Comparison of ENCODE assay signal across 15 cellular contexts in genomic region chr2:143968360-143968759, GRCh38.
DNase-seq lines count a peak whose midpoint lies in the region; ATAC-seq and TF ChIP-seq lines count a peak whose summit lies in the region.
"Had no signal": no experiment of that assay in that cellular context is flagged by ENCODE, and none has a peak within 500 bp of the region (broad histone marks: within the 10 kb centered on the region; RNA-seq: fewer than 3 reads in every experiment).

No MANE protein-coding gene starts in this region.

- no peak overlapping the region for H3K27ac Mint-ChIP-seq in activated T-cell treated with anti-CD3 and anti-CD28 coated beads, Interleukin-2, amount 50 U/mL, for 72 hours
- H3K27ac Mint-ChIP-seq in neural progenitor cell (peak overlapping the region; percentile 46), type B pancreatic cell (peak overlapping the region; percentile 29)
- H3K27ac Mint-ChIP-seq: CD4-positive, CD25-positive, alpha-beta regulatory T cell had no signal

- H3K9me3 Mint-ChIP-seq in activated T-cell treated with anti-CD3 and anti-CD28 coated beads, Interleukin-2, amount 50 U/mL, for 72 hours: no peaks in the 10 kb centered on the region
- H3K9me3 Mint-ChIP-seq in neural progenitor cell (peaks cover 2% of the 10 kb centered on the region), type B pancreatic cell (no peaks in the 10 kb centered on the region)
- H3K9me3 Mint-ChIP-seq: CD4-positive, CD25-positive, alpha-beta regulatory T cell had no signal

- no peak overlapping the region for H3K9ac ChIP-seq in neural progenitor cell
- H3K9ac ChIP-seq: BLaER1 treated with 17β-estradiol and CSF1 and Interleukin-3, amounts not matched to agents 10 nM and 100 nM; GM23248 had no signal

- peaks cover 0 to 1% of the 10 kb centered on the region in 2 donors for H3K36me3 Mint-ChIP-seq in activated T-cell treated with anti-CD3 and anti-CD28 coated beads, Interleukin-2, amount 50 U/mL, for 72 hours (ENCODE audit: insufficient read depth in 2 of 2)
- H3K36me3 Mint-ChIP-seq in neural progenitor cell (peaks cover 7% of the 10 kb centered on the region), type B pancreatic cell (peaks cover 5% of the 10 kb centered on the region)
- H3K36me3 Mint-ChIP-seq: CD4-positive, CD25-positive, alpha-beta regulatory T cell had no signal

- peak; percentile 90 to 91 for ATAC-seq in activated T-cell treated with anti-CD3 and anti-CD28 coated beads, Interleukin-2, amount 50 U/mL, for 72 hours (replicated peaks in 1 of 2)
- peak; percentile 54 for ATAC-seq in HG02852 (IDR thresholded peaks at IDR 0.05; ENCODE audit: unreplicated experiment)
- ATAC-seq: HepG2 had no signal

- H3K27me3 Mint-ChIP-seq in activated T-cell treated with anti-CD3 and anti-CD28 coated beads, Interleukin-2, amount 50 U/mL, for 72 hours (ENCODE audit: low read depth): no peaks in the 10 kb centered on the region
- no peaks in the 10 kb centered on the region for H3K27me3 Mint-ChIP-seq in neural progenitor cell (ENCODE audit: insufficient read depth, low read depth)
- H3K27me3 Mint-ChIP-seq in type B pancreatic cell: no peaks in the 10 kb centered on the region

- H3K4me3 ChIP-seq in neural progenitor cell: no peak overlapping the region
- H3K4me3 ChIP-seq: BLaER1 treated with 17β-estradiol and CSF1 and Interleukin-3, amounts not matched to agents 10 nM and 100 nM; GM23248 had no signal

- H3K27me3 ChIP-seq in neural progenitor cell: no peaks in the 10 kb centered on the region
- H3K27me3 ChIP-seq: BLaER1 treated with 17β-estradiol and CSF1 and Interleukin-3, amounts not matched to agents 10 nM and 100 nM had no signal

- DNase-seq in activated T-cell treated with anti-CD3 and anti-CD28 coated beads, Interleukin-2, amount 50 U/mL, for 72 hours: peak; percentile 4 to 14
- no peak for DNase-seq in activated T-cell treated with anti-CD3 and anti-CD28 coated beads, Interleukin-2, amount 50 U/mL, for 1 hour
- DNase-seq in neural progenitor cell (ENCODE audit: low spot score) (no peak), type B pancreatic cell (ENCODE audit: extremely low spot score, unreplicated experiment) (no peak), SW 1271 (lab: John Stamatoyannopoulos, UW) (no peak), mesenteric fat pad (ENCODE audit: low spot score) (no peak)
- DNase-seq: ACHN; CD4-positive, CD25-positive, alpha-beta regulatory T cell; DMS53; GF-D8; GM23248; H7 had no signal

- H3K4me2 ChIP-seq in neural progenitor cell: no peak overlapping the region
- H3K4me2 ChIP-seq: BLaER1 treated with 17β-estradiol and CSF1 and Interleukin-3, amounts not matched to agents 10 nM and 100 nM had no signal

- peaks cover 20% of the 10 kb centered on the region for H3K4me1 ChIP-seq in neural progenitor cell
- H3K4me1 ChIP-seq: BLaER1 treated with 17β-estradiol and CSF1 and Interleukin-3, amounts not matched to agents 10 nM and 100 nM had no signal

- peaks cover 9% of the 10 kb centered on the region for H3K4me1 Mint-ChIP-seq in activated T-cell treated with anti-CD3 and anti-CD28 coated beads, Interleukin-2, amount 50 U/mL, for 72 hours (ENCODE audit: low read depth)
- no peaks in the 10 kb centered on the region for H3K4me1 Mint-ChIP-seq in neural progenitor cell
- no peaks in the 10 kb centered on the region for H3K4me1 Mint-ChIP-seq in type B pancreatic cell (ENCODE audit: unreplicated experiment)
- H3K4me1 Mint-ChIP-seq: CD4-positive, CD25-positive, alpha-beta regulatory T cell had no signal

- no peak overlapping the region for H2AFZ ChIP-seq in neural progenitor cell (replicated peaks)
- H2AFZ ChIP-seq: GM23248 had no signal

- H3K79me2 ChIP-seq in neural progenitor cell (ENCODE audit: low read depth): no peaks in the 10 kb centered on the region

- H3K27ac ChIP-seq in neural progenitor cell: no peak overlapping the region
- H3K27ac ChIP-seq: BLaER1 treated with 17β-estradiol and CSF1 and Interleukin-3, amounts not matched to agents 10 nM and 100 nM; GM23248 had no signal

- H3K9me3 ChIP-seq in neural progenitor cell (ENCODE audit: low read depth): no peaks in the 10 kb centered on the region
- H3K9me3 ChIP-seq: BLaER1 treated with 17β-estradiol and CSF1 and Interleukin-3, amounts not matched to agents 10 nM and 100 nM had no signal

- H3F3A ChIP-seq in neural progenitor cell (ENCODE audit: low read depth): no peaks in the 10 kb centered on the region

- H4K20me1 ChIP-seq in neural progenitor cell (ENCODE audit: low read depth): no peaks in the 10 kb centered on the region
- H4K20me1 ChIP-seq: BLaER1 treated with 17β-estradiol and CSF1 and Interleukin-3, amounts not matched to agents 10 nM and 100 nM had no signal

- H3K4me3 Mint-ChIP-seq in activated T-cell treated with anti-CD3 and anti-CD28 coated beads, Interleukin-2, amount 50 U/mL, for 72 hours: no peak overlapping the region
- H3K4me3 Mint-ChIP-seq in neural progenitor cell (no peak overlapping the region), type B pancreatic cell (no peak overlapping the region)
- H3K4me3 Mint-ChIP-seq: CD4-positive, CD25-positive, alpha-beta regulatory T cell had no signal

- TF ChIP-seq CTCF in neural progenitor cell (IDR thresholded peaks at IDR 0.05): no peak
- no peak for TF ChIP-seq CTCF in type B pancreatic cell (conservative IDR thresholded peaks at IDR 0.05)

- no peaks in the 10 kb centered on the region for H3K36me3 ChIP-seq in neural progenitor cell

Comparison
In these comparisons a context has a peak if more than half of its experiments do, and no peak if none do; other contexts are left out.
1. DNase-seq: peak in activated T-cell treated with anti-CD3 and anti-CD28 coated beads, Interleukin-2, amount 50 U/mL, for 72 hours (2 of 2); none in activated T-cell treated with anti-CD3 and anti-CD28 coated beads, Interleukin-2, amount 50 U/mL, for 1 hour (single experiment), neural progenitor cell (single experiment), type B pancreatic cell (single experiment), SW 1271 (0 of 2) and mesenteric fat pad (single experiment).